17 cellular contexts compared by ENCODE assay signal in genomic region chr9:128653941-128654340, GRCh38. TPM values are rescaled to one million over a fixed set of nuclear protein-coding genes. Genes with fewer than 3 reads are reported as not detected.
DNase-seq lines count a peak whose midpoint lies in the region; ATAC-seq and TF ChIP-seq lines count a peak whose summit lies in the region.
"Had no signal": no experiment of that assay in that cellular context is flagged by ENCODE, and none has a peak within 500 bp of the region (broad histone marks: within the 10 kb centered on the region; RNA-seq: fewer than 3 reads in every experiment).

No MANE protein-coding gene starts in this region.

- no peaks in the 10 kb centered on the region for H3K9me3 ChIP-seq in T-helper 17 cell (ENCODE audit: control insufficient read depth, low read length, poor library complexity, severe bottlenecking)
- H3K9me3 ChIP-seq: MG63 had no signal

- H3K4me3 Mint-ChIP-seq in natural killer cell (peak overlapping the region; percentile 55), T-helper 17 cell (peak overlapping the region; percentile 66), nephron (peak overlapping the region; percentile 33 to 71 (median 58))
- no peak overlapping the region for H3K4me3 Mint-ChIP-seq in natural killer cell treated with Interleukin-12 subunit alpha and Interleukin-12 subunit beta and Interleukin-15 and Interleukin-18, amount 100 ng/mL, for 72 hours

- ATAC-seq in natural killer cell (no peak), T-helper 17 cell (no peak), GM19324 (IDR thresholded peaks at IDR 0.05; ENCODE audit: low FRiP score, unreplicated experiment) (no peak)
- ATAC-seq in natural killer cell treated with Interleukin-12 subunit alpha and Interleukin-12 subunit beta and Interleukin-15 and Interleukin-18, amount 100 ng/mL, for 72 hours = no peak
- ATAC-seq: CD8-positive, alpha-beta T cell; GM23338; Panc1 had no signal

- H3K9me3 Mint-ChIP-seq in natural killer cell (no peaks in the 10 kb centered on the region), nephron (no peaks in the 10 kb centered on the region)
- no peaks in the 10 kb centered on the region for H3K9me3 Mint-ChIP-seq in natural killer cell treated with Interleukin-12 subunit alpha and Interleukin-12 subunit beta and Interleukin-15 and Interleukin-18, amount 100 ng/mL, for 72 hours
- H3K9me3 Mint-ChIP-seq: CD8-positive, alpha-beta T cell; GM23338 had no signal

- H3K36me3 Mint-ChIP-seq in natural killer cell (no peaks in the 10 kb centered on the region), T-helper 17 cell (ENCODE audit: low read depth) (no peaks in the 10 kb centered on the region), nephron (ENCODE audit: low read depth) (no peaks in the 10 kb centered on the region)
- H3K36me3 Mint-ChIP-seq in natural killer cell treated with Interleukin-12 subunit alpha and Interleukin-12 subunit beta and Interleukin-15 and Interleukin-18, amount 100 ng/mL, for 72 hours = no peaks in the 10 kb centered on the region
- H3K36me3 Mint-ChIP-seq: CD8-positive, alpha-beta T cell had no signal

- H3K4me1 Mint-ChIP-seq in natural killer cell = peaks cover 0 to 8% of the 10 kb centered on the region in 2 donors
- peaks cover 4 to 5% of the 10 kb centered on the region in 2 donors for H3K4me1 Mint-ChIP-seq in natural killer cell treated with Interleukin-12 subunit alpha and Interleukin-12 subunit beta and Interleukin-15 and Interleukin-18, amount 100 ng/mL, for 72 hours (ENCODE audit: low read depth in 2 of 2)
- peaks cover 5% of the 10 kb centered on the region for H3K4me1 Mint-ChIP-seq in T-helper 17 cell
- peaks cover 9% of the 10 kb centered on the region for H3K4me1 Mint-ChIP-seq in nephron

- no peak for DNase-seq in natural killer cell
- no peak for DNase-seq in natural killer cell treated with Interleukin-12 subunit alpha and Interleukin-12 subunit beta and Interleukin-15 and Interleukin-18, amount 100 ng/mL, for 72 hours (ENCODE audit: low spot score)
- DNase-seq in T-helper 17 cell = no peak
- DNase-seq in stimulated activated CD4-positive, alpha-beta T cell treated with anti-CD3 and anti-CD28 coated beads, Interleukin-1b, Interleukin-23, amount 100 ng/mL, for 48 hours = no peak
- no peak for DNase-seq in NCI-H2029 (lab: John Stamatoyannopoulos, UW)
- DNase-seq in activated naive CD4-positive, alpha-beta T cell treated with Interleukin-2 at 50 U/mL for 16 hours = no peak
- DNase-seq: CD8-positive, alpha-beta T cell; Kasumi-1; MG63; NCI-H1048; NCI-H1436; NCI-H1930; NCI-H526 had no signal

- TF ChIP-seq CTCF in natural killer cell (IDR thresholded peaks at IDR 0.05) (no peak), nephron (IDR thresholded peaks at IDR 0.05; ENCODE audit: unreplicated experiment in 3 of 3) (no peak)

- intact Hi-C loops in natural killer cell (cut with micrococcal nuclease) = no loop called here

- no peaks in the 10 kb centered on the region for H3K27me3 Mint-ChIP-seq in natural killer cell (ENCODE audit: low read depth in 2 of 2)
- no peaks in the 10 kb centered on the region for H3K27me3 Mint-ChIP-seq in natural killer cell treated with Interleukin-12 subunit alpha and Interleukin-12 subunit beta and Interleukin-15 and Interleukin-18, amount 100 ng/mL, for 72 hours
- H3K27me3 Mint-ChIP-seq in T-helper 17 cell = no peaks in the 10 kb centered on the region
- H3K27me3 Mint-ChIP-seq in nephron (ENCODE audit: low read depth) = no peaks in the 10 kb centered on the region

- H3K27ac Mint-ChIP-seq in natural killer cell (no peak overlapping the region), T-helper 17 cell (peak overlapping the region; percentile 51), nephron (peak overlapping the region; percentile 12 to 73 (median 24))
- H3K27ac Mint-ChIP-seq in natural killer cell treated with Interleukin-12 subunit alpha and Interleukin-12 subunit beta and Interleukin-15 and Interleukin-18, amount 100 ng/mL, for 72 hours = no peak overlapping the region
- H3K27ac Mint-ChIP-seq: CD8-positive, alpha-beta T cell; GM23338 had no signal

RNA-seq across cellular contexts. Expression of gene DYNC2I2, which starts 2.7 kb away (rescaled TPM):
- total RNA-seq in natural killer cell = 1 to 10 TPM; 5.2 to 6.3 (median 5.5) TPM
- 10 to 100 TPM; 23.7 to 62.6 TPM for total RNA-seq in natural killer cell treated with Interleukin-12 subunit alpha and Interleukin-12 subunit beta and Interleukin-15 and Interleukin-18, amount 100 ng/mL, for 72 hours
- 1 to 10 TPM; 3.7 to 3.8 TPM for total RNA-seq in T-helper 17 cell

RNA-seq across cellular contexts. Expression of gene SET, which starts 35.1 kb away (rescaled TPM):
- 100 to 1,000 TPM; 331 to 341 (median 334) TPM for total RNA-seq in natural killer cell
- total RNA-seq in natural killer cell treated with Interleukin-12 subunit alpha and Interleukin-12 subunit beta and Interleukin-15 and Interleukin-18, amount 100 ng/mL, for 72 hours = 100 to 1,000 TPM; 495 to 800 TPM
- total RNA-seq in T-helper 17 cell = 100 to 1,000 TPM; 223 to 231 TPM

RNA-seq across cellular contexts. Expression of gene PKN3, which starts 48.4 kb away (rescaled TPM):
- 1 to 10 TPM; 3.6 to 4.5 (median 3.9) TPM for total RNA-seq in natural killer cell
- 1 to 10 TPM; 7.0 to 8.0 TPM for total RNA-seq in natural killer cell treated with Interleukin-12 subunit alpha and Interleukin-12 subunit beta and Interleukin-15 and Interleukin-18, amount 100 ng/mL, for 72 hours
- total RNA-seq in T-helper 17 cell = 1 to 10 TPM in 1 of 2 donors, under 1 TPM in 1; 0.96 to 2.0 TPM

Comparison
In these comparisons a context has a peak if more than half of its experiments do, and no peak if none do; other contexts are left out.
1. H3K27ac Mint-ChIP-seq: peak in T-helper 17 cell (single experiment) and nephron (3 of 3); none in natural killer cell (0 of 2) and natural killer cell treated with Interleukin-12 subunit alpha and Interleukin-12 subunit beta and Interleukin-15 and Interleukin-18, amount 100 ng/mL, for 72 hours (0 of 2).